30 cellular contexts compared by ENCODE assay signal in the genomic region with DNA sequence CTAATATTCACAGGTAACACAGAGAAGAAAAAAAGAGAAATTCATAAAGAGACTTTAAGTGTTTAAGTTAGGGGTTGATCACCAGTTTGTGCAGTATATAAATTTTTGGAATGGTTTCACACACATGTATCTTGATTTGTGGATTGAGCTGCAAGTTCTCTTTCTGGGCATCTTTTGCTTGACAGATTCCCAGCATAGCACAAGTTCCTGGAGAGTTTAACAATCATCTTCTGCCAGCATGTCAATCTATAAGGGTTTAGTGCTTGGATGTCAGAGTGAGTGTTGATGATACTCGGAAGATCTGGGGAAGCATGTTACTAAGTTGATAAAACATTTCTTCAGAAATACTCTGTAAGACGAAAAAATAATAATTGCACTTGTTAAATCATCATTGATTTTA. TPM values are rescaled to one million over a fixed set of nuclear protein-coding genes. Genes with fewer than 3 reads are reported as not detected.
"Had no signal": no experiment of that assay in that cellular context is flagged by ENCODE, and none has a peak within 500 bp of the region (broad histone marks: within the 10 kb centered on the region; RNA-seq: fewer than 3 reads in every experiment).

No MANE protein-coding gene starts in this region.

- DNase-seq: stimulated activated CD4-positive, alpha-beta T cell treated with anti-CD3 and anti-CD28 coated beads, Interleukin-2, amount 100 ng/mL, for 48 hours; stimulated activated CD4-positive, alpha-beta T cell treated with anti-CD3 and anti-CD28 coated beads, Interleukin-4, amount 100 ng/mL, for 1 hour; stimulated activated CD4-positive, alpha-beta T cell treated with anti-CD3 and anti-CD28 coated beads, Interleukin-4, amount 100 ng/mL, for 24 hours; stimulated activated CD4-positive, alpha-beta T cell treated with anti-CD3 and anti-CD28 coated beads, Interleukin-4, amount 100 ng/mL, for 4 hours; stimulated activated CD8-positive, alpha-beta memory T cell treated with anti-CD3 and anti-CD28 coated beads, Interleukin-4, amount 100 ng/mL, for 48 hours; stimulated activated naive CD4-positive, alpha-beta T cell; stimulated activated naive CD4-positive, alpha-beta T cell treated with Interleukin-2 at 50 U/mL for 16 hours; stimulated activated naive CD8-positive, alpha-beta T cell treated with anti-CD3 and anti-CD28 coated beads, Interleukin-15, amount 100 ng/mL, for 72 hours; stimulated activated naive CD8-positive, alpha-beta T cell treated with anti-CD3 and anti-CD28 coated beads, Interleukin-15, Interleukin-2, amounts not matched to agents 100 U/mL and 50 U/mL, for 24 hours; stomach; substantia nigra; testis; thyroid gland; tibial artery; transverse colon; upper lobe of left lung; upper lobe of right lung; uterus had no signal

- H3K27me3 ChIP-seq: stomach, suprapubic skin, testis, thyroid gland, tibial artery, tibial nerve, transverse colon, upper lobe of left lung, upper lobe of right lung, uterus, vagina had no signal

- H3K4me3 Mint-ChIP-seq: stimulated activated effector memory CD8-positive, alpha-beta T cell treated with anti-CD3 and anti-CD28 coated beads, Interleukin-12 subunit alpha, Interleukin-12 subunit beta, amount 100 ng/mL, for 72 hours; stimulated activated memory B cell treated with anti-CD40 and anti-IgM and Interleukin-4, amounts not matched to agents 10 μg/mL and 1 μg/mL and 100 μg/mL, for 72 hours; stimulated activated naive CD8-positive, alpha-beta T cell treated with anti-CD3 and anti-CD28 coated beads, Interleukin-15, amount 100 ng/mL, for 72 hours; stimulated activated naive CD8-positive, alpha-beta T cell treated with anti-CD3 and anti-CD28 coated beads, Interleukin-15, Interleukin-2, amounts not matched to agents 100 ng/mL and 50 ng/mL, for 24 hours; type B pancreatic cell had no signal

- H3K27ac Mint-ChIP-seq: stimulated activated effector memory CD8-positive, alpha-beta T cell treated with anti-CD3 and anti-CD28 coated beads, Interleukin-12 subunit alpha, Interleukin-12 subunit beta, amount 100 ng/mL, for 72 hours; stimulated activated memory B cell treated with anti-CD40 and anti-IgM and Interleukin-4, amounts not matched to agents 10 μg/mL and 1 μg/mL and 100 μg/mL, for 72 hours; stimulated activated naive CD8-positive, alpha-beta T cell treated with anti-CD3 and anti-CD28 coated beads, Interleukin-15, amount 100 ng/mL, for 72 hours; stimulated activated naive CD8-positive, alpha-beta T cell treated with anti-CD3 and anti-CD28 coated beads, Interleukin-15, Interleukin-2, amounts not matched to agents 100 ng/mL and 50 ng/mL, for 24 hours; type B pancreatic cell had no signal

- ATAC-seq: stimulated activated effector memory CD8-positive, alpha-beta T cell treated with anti-CD3 and anti-CD28 coated beads, Interleukin-12 subunit alpha, Interleukin-12 subunit beta, amount 100 ng/mL, for 72 hours; stimulated activated memory B cell treated with anti-CD40 and anti-IgM and Interleukin-4, amounts not matched to agents 10 μg/mL and 1 μg/mL and 100 μg/mL, for 72 hours; stimulated activated naive CD8-positive, alpha-beta T cell treated with anti-CD3 and anti-CD28 coated beads, Interleukin-15, amount 100 ng/mL, for 72 hours; stimulated activated naive CD8-positive, alpha-beta T cell treated with anti-CD3 and anti-CD28 coated beads, Interleukin-15, Interleukin-2, amounts not matched to agents 100 U/mL and 50 U/mL, for 24 hours; upper lobe of right lung had no signal

- H3K9me3 Mint-ChIP-seq: stimulated activated effector memory CD8-positive, alpha-beta T cell treated with anti-CD3 and anti-CD28 coated beads, Interleukin-12 subunit alpha, Interleukin-12 subunit beta, amount 100 ng/mL, for 72 hours; stimulated activated memory B cell treated with anti-CD40 and anti-IgM and Interleukin-4, amounts not matched to agents 10 μg/mL and 1 μg/mL and 100 μg/mL, for 72 hours; stimulated activated naive CD8-positive, alpha-beta T cell treated with anti-CD3 and anti-CD28 coated beads, Interleukin-15, amount 100 ng/mL, for 72 hours; stimulated activated naive CD8-positive, alpha-beta T cell treated with anti-CD3 and anti-CD28 coated beads, Interleukin-15, Interleukin-2, amounts not matched to agents 100 ng/mL and 50 ng/mL, for 24 hours; type B pancreatic cell had no signal

- H3K9me3 ChIP-seq: stomach, suprapubic skin, testis, thoracic aorta, thyroid gland, tibial artery, tibial nerve, transverse colon, upper lobe of left lung, upper lobe of right lung, uterus, vagina had no signal

- H3K27ac ChIP-seq: stomach, suprapubic skin, testis, thoracic aorta, thyroid gland, tibial artery, tibial nerve, transverse colon, upper lobe of left lung, upper lobe of right lung, uterus, vagina had no signal

- H3K4me3 ChIP-seq: stomach, suprapubic skin, testis, thoracic aorta, thyroid gland, tibial artery, tibial nerve, transverse colon, upper lobe of left lung, upper lobe of right lung, uterus, vagina had no signal

- H3K27me3 Mint-ChIP-seq: stimulated activated memory B cell treated with anti-CD40 and anti-IgM and Interleukin-4, amounts not matched to agents 10 μg/mL and 1 μg/mL and 100 μg/mL, for 72 hours; stimulated activated naive CD8-positive, alpha-beta T cell treated with anti-CD3 and anti-CD28 coated beads, Interleukin-15, amount 100 ng/mL, for 72 hours; stimulated activated naive CD8-positive, alpha-beta T cell treated with anti-CD3 and anti-CD28 coated beads, Interleukin-15, Interleukin-2, amounts not matched to agents 100 ng/mL and 50 ng/mL, for 24 hours; type B pancreatic cell had no signal

- H3K4me1 Mint-ChIP-seq: stimulated activated effector memory CD8-positive, alpha-beta T cell treated with anti-CD3 and anti-CD28 coated beads, Interleukin-12 subunit alpha, Interleukin-12 subunit beta, amount 100 ng/mL, for 72 hours had no signal

- H3K4me1 ChIP-seq: stomach, suprapubic skin, testis, thyroid gland, tibial artery, tibial nerve, transverse colon, upper lobe of left lung, upper lobe of right lung, uterus, vagina had no signal

RNA-seq across cellular contexts. Expression of gene FGF6, which starts 43.9 kb away (rescaled TPM):
- total RNA-seq: stomach, subcutaneous adipose tissue, suprapubic skin, temporal lobe, testis, thoracic aorta, thyroid gland, tibial nerve, transverse colon, upper lobe of left lung, upper lobe of right lung, ureter, uterus, vagina had no signal
- polyA plus RNA-seq: stomach, thymus had no signal
